ENCODE assay signal across 1 cellular context in genomic region chr15:89955449-89955998, GRCh38. TPM values are rescaled to one million over a fixed set of nuclear protein-coding genes. Genes with fewer than 3 reads are reported as not detected.
"Had no signal": no experiment of that assay in that cellular context is flagged by ENCODE, and none has a peak within 500 bp of the region (broad histone marks: within the 10 kb centered on the region; RNA-seq: fewer than 3 reads in every experiment).

No MANE protein-coding gene starts in this region.

RNA-seq across cellular contexts. Expression of gene ARPIN, which starts 42.8 kb away (rescaled TPM):
- polyA plus RNA-seq: naive thymus-derived CD4-positive, alpha-beta T cell had no signal
